ENCODE assay signal across 8 cellular contexts in genomic region chrX:102154900-102155805, GRCh38. TPM values are rescaled to one million over a fixed set of nuclear protein-coding genes. Genes with fewer than 3 reads are reported as not detected.
DNase-seq lines count a peak whose midpoint lies in the region; ATAC-seq and TF ChIP-seq lines count a peak whose summit lies in the region.

No MANE protein-coding gene starts in this region.

- no peaks in the 10 kb centered on the region for H3K27me3 Mint-ChIP-seq in stimulated activated naive CD8-positive, alpha-beta T cell treated with anti-CD3 and anti-CD28 coated beads, Interleukin-15, Interleukin-2, amounts not matched to agents 100 ng/mL and 50 ng/mL, for 24 hours

- peak overlapping the region; percentile 92 for H3K4me3 Mint-ChIP-seq in stimulated activated naive CD8-positive, alpha-beta T cell treated with anti-CD3 and anti-CD28 coated beads, Interleukin-15, Interleukin-2, amounts not matched to agents 100 ng/mL and 50 ng/mL, for 24 hours

- intact Hi-C loops in left lung (cut with DNase I): no loop called here

- DNase-seq in D341Med (ENCODE audit: low spot score) (peak; percentile 15), NCI-H524 (lab: John Stamatoyannopoulos, UW) (peak; percentile 2 to 50), astrocyte of the hippocampus (ENCODE audit: low read depth, low spot score) (peak; percentile 1), left lung (peak in 1 of 2 donors; percentile 45), GM10248 (ENCODE audit: extremely low spot score) (no peak)

- no peaks in the 10 kb centered on the region for H3K36me3 ChIP-seq in HEK293 (ENCODE audit: control insufficient read depth in 2 of 2, insufficient read depth in 1 of 2, low read length in 2 of 2)
- no peaks in the 10 kb centered on the region for H3K36me3 ChIP-seq in left lung

- peaks cover 9% of the 10 kb centered on the region for H3K4me1 Mint-ChIP-seq in stimulated activated naive CD8-positive, alpha-beta T cell treated with anti-CD3 and anti-CD28 coated beads, Interleukin-15, Interleukin-2, amounts not matched to agents 100 ng/mL and 50 ng/mL, for 24 hours (ENCODE audit: low read depth)

- H3K9me3 Mint-ChIP-seq in stimulated activated naive CD8-positive, alpha-beta T cell treated with anti-CD3 and anti-CD28 coated beads, Interleukin-15, Interleukin-2, amounts not matched to agents 100 ng/mL and 50 ng/mL, for 24 hours: no peaks in the 10 kb centered on the region

- TF ChIP-seq CTCF in HEK293 (tag by site-specific recombination; IDR thresholded peaks at IDR 0.05) (no peak), left lung (IDR thresholded peaks at IDR 0.05) (no peak), GM10248 (IDR thresholded peaks at IDR 0.05; ENCODE audit: control extremely low read depth, extremely low read depth, low read depth, missing control alignments) (no peak)

- H3K4me3 ChIP-seq in HEK293 (ENCODE audit: low read depth, low read length): peak overlapping the region; percentile 37
- H3K4me3 ChIP-seq in left lung: peak overlapping the region; percentile 27 to 42

- no peak overlapping the region for H3K27ac ChIP-seq in HEK293 (ENCODE audit: extremely low read depth, low read depth, low read length)
- H3K27ac ChIP-seq in left lung: no peak overlapping the region

- H3K9me3 ChIP-seq in HEK293 (ENCODE audit: control insufficient read depth, insufficient read depth, low read depth, low read length): no peaks in the 10 kb centered on the region; the same call in 1 of the 2 replicates
- no peaks in the 10 kb centered on the region for H3K9me3 ChIP-seq in left lung

- H3K4me1 ChIP-seq in HEK293 (ENCODE audit: control insufficient read depth, insufficient read depth, low read length): no peaks in the 10 kb centered on the region
- H3K4me1 ChIP-seq in left lung: no peaks in the 10 kb centered on the region

- POLR2A ChIA-PET in HEK293 (lab: Yijun Ruan, JAX) (no interaction called here), GM10248 (lab: Yijun Ruan, JAX) (no interaction called here)

- ATAC-seq in left lung: peak; percentile 66
- no peak for ATAC-seq in GM18858 (IDR thresholded peaks at IDR 0.05; ENCODE audit: unreplicated experiment)

- H3K36me3 Mint-ChIP-seq in stimulated activated naive CD8-positive, alpha-beta T cell treated with anti-CD3 and anti-CD28 coated beads, Interleukin-15, Interleukin-2, amounts not matched to agents 100 ng/mL and 50 ng/mL, for 24 hours (ENCODE audit: low read depth): no peaks in the 10 kb centered on the region

- CTCF ChIA-PET in HEK293 (lab: Yijun Ruan, JAX): interaction anchor here (0.6 kb wide), 2 partner anchors 15 to 65 kb away, joined by 3 read pairs; no protein-coding TSS in a partner anchor
- CTCF ChIA-PET in GM10248 (lab: Yijun Ruan, JAX): no interaction called here

- H3K27ac Mint-ChIP-seq in stimulated activated naive CD8-positive, alpha-beta T cell treated with anti-CD3 and anti-CD28 coated beads, Interleukin-15, Interleukin-2, amounts not matched to agents 100 ng/mL and 50 ng/mL, for 24 hours: peak overlapping the region; percentile 79

- peaks cover 0 to 13% of the 10 kb centered on the region in 2 donors for H3K27me3 ChIP-seq in left lung

TF ChIP-seq in HEK293, 187 proteins besides CTCF, POLR2A, EP300 and RAD21:
- TF ChIP-seq ZNF133 (tag by site-specific recombination; IDR thresholded peaks at IDR 0.05): no peak
- TF ChIP-seq HIC1 (tag by site-specific recombination; IDR thresholded peaks at IDR 0.05): no peak
- no peak for TF ChIP-seq ZNF785 (tag by site-specific recombination; IDR thresholded peaks at IDR 0.05)
- no peak for TF ChIP-seq ZNF239 (tag by site-specific recombination; IDR thresholded peaks at IDR 0.05)
- no peak for TF ChIP-seq ZNF707 (tag by site-specific recombination; IDR thresholded peaks at IDR 0.05)
- TF ChIP-seq ZNF341 (tag by site-specific recombination; IDR thresholded peaks at IDR 0.05; ENCODE audit: low read depth): no peak
- no peak for TF ChIP-seq ZNF580 (tag by site-specific recombination; IDR thresholded peaks at IDR 0.05)
- TF ChIP-seq TCF7L2 (IDR thresholded peaks at IDR 0.05; ENCODE audit: borderline replicate concordance, low read depth, low read length): no peak
- no peak for TF ChIP-seq ZNF391 (tag by site-specific recombination; IDR thresholded peaks at IDR 0.05; ENCODE audit: borderline replicate concordance, low read depth)
- TF ChIP-seq ZNF138 (tag by site-specific recombination; IDR thresholded peaks at IDR 0.05; ENCODE audit: borderline replicate concordance): no peak
- TF ChIP-seq ZNF830 (tag by site-specific recombination; IDR thresholded peaks at IDR 0.05; ENCODE audit: low read depth): no peak
- no peak for TF ChIP-seq ZNF521 (tag by site-specific recombination; IDR thresholded peaks at IDR 0.05)
- no peak for TF ChIP-seq ZNF211 (tag by site-specific recombination; IDR thresholded peaks at IDR 0.05; ENCODE audit: low read depth)
- TF ChIP-seq ZSCAN30 (tag by site-specific recombination; IDR thresholded peaks at IDR 0.05): no peak
- TF ChIP-seq PBX3 (CRISPR knock-in tag; IDR thresholded peaks at IDR 0.05): no peak
- no peak for TF ChIP-seq ZNF169 (tag by site-specific recombination; IDR thresholded peaks at IDR 0.05)

RNA-seq across cellular contexts. Expression of gene BEX5, which starts 0.6 kb away (rescaled TPM):
- total RNA-seq in left lung: 1 to 10 TPM; 4.7 to 4.9 TPM

RNA-seq across cellular contexts. Expression of gene TCEAL6, which starts 12.9 kb away (rescaled TPM):
- total RNA-seq in left lung: not detected

RNA-seq across cellular contexts. Expression of gene TCEAL2, which starts 29.7 kb away (rescaled TPM):
- total RNA-seq in left lung: 1 to 10 TPM; 3.3 to 4.4 TPM

RNA-seq across cellular contexts. Expression of gene TCP11X1, which starts 59.9 kb away (rescaled TPM):
- total RNA-seq in left lung: not detected
